Comparison of ENCODE assay signal across 9 cellular contexts in genomic region chr19:39507715-39508364, GRCh38. TPM values are rescaled to one million over a fixed set of nuclear protein-coding genes. Genes with fewer than 3 reads are reported as not detected.
DNase-seq lines count a peak whose midpoint lies in the region; ATAC-seq and TF ChIP-seq lines count a peak whose summit lies in the region.
"Had no signal": no experiment of that assay in that cellular context is flagged by ENCODE, and none has a peak within 500 bp of the region (broad histone marks: within the 10 kb centered on the region; RNA-seq: fewer than 3 reads in every experiment).

No MANE protein-coding gene starts in this region.

- H3K4me3 Mint-ChIP-seq in activated CD4-positive, alpha-beta memory T cell treated with anti-CD3 and anti-CD28 coated beads, Interleukin-2, amount 10 ng/mL, durations not matched to agents 7 days and 5 days, result peak overlapping the region; percentile 62

- peaks cover 21% of the 10 kb centered on the region for H3K4me1 Mint-ChIP-seq in activated CD4-positive, alpha-beta memory T cell treated with anti-CD3 and anti-CD28 coated beads, Interleukin-2, amount 10 ng/mL, durations not matched to agents 7 days and 5 days

- H3K27ac Mint-ChIP-seq in activated CD4-positive, alpha-beta memory T cell treated with anti-CD3 and anti-CD28 coated beads, Interleukin-2, amount 10 ng/mL, durations not matched to agents 7 days and 5 days, result no peak overlapping the region

- WGBS in heart left ventricle, 4 donors, result 42 to 44% (median 43%) methylated on average over 24 of the region's 24 CpGs
- 27 to 33% methylated on average over 24 of the region's 24 CpGs for WGBS in lower leg skin, 2 donors

- DNase-seq in heart left ventricle, result no peak
- DNase-seq in left cardiac atrium, result no peak
- no peak for DNase-seq in activated CD4-positive, alpha-beta memory T cell treated with anti-CD3 and anti-CD28 coated beads, Interleukin-2, amount 10 ng/mL, durations not matched to agents 7 days and 5 days
- DNase-seq in lower leg skin (ENCODE audit: low spot score in 2 of 2), result no peak
- no peak for DNase-seq in COLO829 (ENCODE audit: low spot score)

- no peaks in the 10 kb centered on the region for H3K36me3 ChIP-seq in heart left ventricle
- H3K36me3 ChIP-seq in subcutaneous abdominal adipose tissue (ENCODE audit: control insufficient read depth in 5 of 5, insufficient read depth in 5 of 5, low read length in 5 of 5), result no peaks in the 10 kb centered on the region

- CTCF ChIA-PET in activated CD4-positive, alpha-beta memory T cell treated with anti-CD3 and anti-CD28 coated beads, Interleukin-2, amount 10 ng/mL, durations not matched to agents 7 days and 5 days (lab: Charles Lee), result no interaction called here

- TF ChIP-seq CTCF in heart left ventricle (IDR thresholded peaks at IDR 0.05) (no peak), lower leg skin (IDR thresholded peaks at IDR 0.05) (no peak)

- no peaks in the 10 kb centered on the region for H3K9me3 Mint-ChIP-seq in activated CD4-positive, alpha-beta memory T cell treated with anti-CD3 and anti-CD28 coated beads, Interleukin-2, amount 10 ng/mL, durations not matched to agents 7 days and 5 days

- H3K4me1 ChIP-seq in heart left ventricle (peaks cover 0 to 15% (median 4%) of the 10 kb centered on the region in 12 donors), subcutaneous abdominal adipose tissue (ENCODE audit: control insufficient read depth in 5 of 5, insufficient read depth in 5 of 5, low read length in 5 of 5) (peaks cover 0 to 15% (median 13%) of the 10 kb centered on the region in 5 donors)

- H3K27me3 Mint-ChIP-seq in activated CD4-positive, alpha-beta memory T cell treated with anti-CD3 and anti-CD28 coated beads, Interleukin-2, amount 10 ng/mL, durations not matched to agents 7 days and 5 days, result peaks cover 54% of the 10 kb centered on the region

- intact Hi-C loops in heart left ventricle (cut with DNase I), result no loop called here
- intact Hi-C loops in left cardiac atrium (cut with DNase I), result no loop called here
- intact Hi-C loops in lower leg skin (cut with DNase I; ENCODE audit: low total_unique reads), result no loop called here

- ATAC-seq in heart left ventricle, result no peak
- no peak for ATAC-seq in left cardiac atrium
- no peak for ATAC-seq in HG02981 (IDR thresholded peaks at IDR 0.05; ENCODE audit: unreplicated experiment)

- H3K9me3 ChIP-seq in heart left ventricle, result no peaks in the 10 kb centered on the region
- H3K9me3 ChIP-seq in subcutaneous abdominal adipose tissue (ENCODE audit: control insufficient read depth in 5 of 5, low read length in 5 of 5), result peaks cover 0 to 2% (median 0%) of the 10 kb centered on the region in 5 donors

- H3K36me3 Mint-ChIP-seq in activated CD4-positive, alpha-beta memory T cell treated with anti-CD3 and anti-CD28 coated beads, Interleukin-2, amount 10 ng/mL, durations not matched to agents 7 days and 5 days (ENCODE audit: low read depth), result peaks cover 5% of the 10 kb centered on the region

- H3K4me3 ChIP-seq in heart left ventricle (peak overlapping the region in 8 of 12 donors; percentile 28 to 54 (median 48)), iPS-11a (ENCODE audit: low read depth, low read length) (peak overlapping the region; percentile 62), subcutaneous abdominal adipose tissue (ENCODE audit: low read depth in 1 of 5, low read length in 5 of 5) (peak overlapping the region in 4 of 5 donors; percentile 53 to 62 (median 57)), lower leg skin (ENCODE audit: low read depth, poor library complexity, severe bottlenecking) (no peak overlapping the region)

- no peak overlapping the region for H3K27ac ChIP-seq in heart left ventricle
- H3K27ac ChIP-seq in subcutaneous abdominal adipose tissue (ENCODE audit: low read depth, low read length), result no peak overlapping the region

- POLR2A ChIA-PET in activated CD4-positive, alpha-beta memory T cell treated with anti-CD3 and anti-CD28 coated beads, Interleukin-2, amount 10 ng/mL, durations not matched to agents 7 days and 5 days (lab: Charles Lee), result interaction anchor here (0.9 kb wide), 1 partner anchor 9 kb away, joined by 4 read pairs; the partner anchor contains the start of gene DLL3

- H3K27me3 ChIP-seq in heart left ventricle (peaks cover 30 to 93% (median 56%) of the 10 kb centered on the region in 9 donors), subcutaneous abdominal adipose tissue (ENCODE audit: control insufficient read depth in 5 of 5, insufficient read depth in 4 of 5, low read length in 5 of 5) (peaks cover 26 to 55% (median 51%) of the 10 kb centered on the region in 5 donors)

- no peak for TF ChIP-seq POLR2A in heart left ventricle (IDR thresholded peaks at IDR 0.05)
- no peak for TF ChIP-seq POLR2A in lower leg skin (IDR thresholded peaks at IDR 0.05)

- H3K9ac ChIP-seq in subcutaneous abdominal adipose tissue (ENCODE audit: low read length in 5 of 5), result no peak overlapping the region

RNA-seq across cellular contexts. Expression of gene SELENOV, which starts 7.1 kb away (rescaled TPM):
- total RNA-seq in heart left ventricle (not detected), left cardiac atrium (not detected), lower leg skin (not detected)
- polyA plus RNA-seq in heart left ventricle, result not detected
- not detected for total RNA-seq in activated CD4-positive, alpha-beta memory T cell treated with anti-CD3 and anti-CD28 coated beads, Interleukin-2, amount 10 ng/mL, durations not matched to agents 7 days and 5 days
- total RNA-seq: lung microvascular endothelial cell had no signal

RNA-seq across cellular contexts. Expression of gene DLL3, which starts 9.1 kb away (rescaled TPM):
- total RNA-seq in heart left ventricle (not detected), left cardiac atrium (not detected), lower leg skin (under 1 TPM in 1 of 4 donors, not detected in 3; 0.10 TPM)
- polyA plus RNA-seq in heart left ventricle, result not detected
- under 1 TPM; 0.28 to 0.30 TPM for total RNA-seq in activated CD4-positive, alpha-beta memory T cell treated with anti-CD3 and anti-CD28 coated beads, Interleukin-2, amount 10 ng/mL, durations not matched to agents 7 days and 5 days

RNA-seq across cellular contexts. Expression of gene EID2B, which starts 24.8 kb away (rescaled TPM):
- 1 to 10 TPM; 1.1 to 5.1 (median 2.9) TPM for total RNA-seq in heart left ventricle
- polyA plus RNA-seq in heart left ventricle, result 1 to 10 TPM; 1.4 to 2.2 TPM
- 1 to 10 TPM; 2.3 to 2.4 TPM for total RNA-seq in left cardiac atrium
- total RNA-seq in activated CD4-positive, alpha-beta memory T cell treated with anti-CD3 and anti-CD28 coated beads, Interleukin-2, amount 10 ng/mL, durations not matched to agents 7 days and 5 days, result 1 to 10 TPM; 4.5 to 4.7 TPM
- total RNA-seq in lower leg skin, result 1 to 10 TPM in 2 of 4 donors, under 1 TPM in 2; 0.56 to 1.5 (median 1.0) TPM

RNA-seq across cellular contexts. Expression of gene TIMM50, which starts 27.2 kb away (rescaled TPM):
- total RNA-seq in heart left ventricle (10 to 100 TPM; 66.0 to 91.3 (median 77.3) TPM), left cardiac atrium (10 to 100 TPM; 60.3 to 71.2 TPM), lower leg skin (10 to 100 TPM; 35.0 to 41.9 (median 37.1) TPM)
- 100 to 1,000 TPM; 103 to 106 TPM for polyA plus RNA-seq in heart left ventricle
- total RNA-seq in activated CD4-positive, alpha-beta memory T cell treated with anti-CD3 and anti-CD28 coated beads, Interleukin-2, amount 10 ng/mL, durations not matched to agents 7 days and 5 days, result 10 to 100 TPM; 44.0 to 44.8 TPM

RNA-seq across cellular contexts. Expression of gene EID2, which starts 32.1 kb away (rescaled TPM):
- total RNA-seq in heart left ventricle (10 to 100 TPM in 7 of 9 donors, 1 to 10 TPM in 2; 7.1 to 14.6 (median 12.6) TPM), left cardiac atrium (10 to 100 TPM; 11.0 to 14.8 TPM), lower leg skin (10 to 100 TPM; 12.4 to 19.0 (median 14.3) TPM)
- 10 to 100 TPM; 12.9 to 16.5 TPM for polyA plus RNA-seq in heart left ventricle
- total RNA-seq in activated CD4-positive, alpha-beta memory T cell treated with anti-CD3 and anti-CD28 coated beads, Interleukin-2, amount 10 ng/mL, durations not matched to agents 7 days and 5 days, result 10 to 100 TPM; 14.8 to 15.2 TPM
